ENCODE assay signal across 28 cellular contexts in genomic region chr22:35560366-35560765, GRCh38. TPM values are rescaled to one million over a fixed set of nuclear protein-coding genes. Genes with fewer than 3 reads are reported as not detected.
"Had no signal": no experiment of that assay in that cellular context is flagged by ENCODE, and none has a peak within 500 bp of the region (broad histone marks: within the 10 kb centered on the region; RNA-seq: fewer than 3 reads in every experiment).

No MANE protein-coding gene starts in this region.

- H3K36me3 ChIP-seq: brain microvascular endothelial cell, cardiac muscle cell, SJCRH30 had no signal

- H3K36me3 Mint-ChIP-seq: activated CD8-positive, alpha-beta memory T cell treated with anti-CD3 and anti-CD28 coated beads, Interleukin-2, amount 10 ng/mL, durations not matched to agents 7 days and 5 days; activated naive CD4-positive, alpha-beta T cell treated with anti-CD3 and anti-CD28 coated beads, Interleukin-2, amount 50 U/mL, for 72 hours had no signal

- H3K9me3 ChIP-seq: SJCRH30 had no signal

- H3K27ac Mint-ChIP-seq: activated CD8-positive, alpha-beta memory T cell treated with anti-CD3 and anti-CD28 coated beads, Interleukin-2, amount 10 ng/mL, durations not matched to agents 7 days and 5 days; activated naive CD4-positive, alpha-beta T cell treated with anti-CD3 and anti-CD28 coated beads, Interleukin-2, amount 50 U/mL, for 72 hours; activated naive CD8-positive, alpha-beta T cell treated with anti-CD3 and anti-CD28 coated beads, Interleukin-2, amount 50 U/mL, for 24 hours; T-helper 1 cell treated with Interleukin-12 subunit alpha and Interleukin-12 subunit beta and Interleukin-4 antibody, amounts not matched to agents 30 μg/mL and 1 μg/mL, for 36 hours had no signal

- DNase-seq: activated CD4-positive, alpha-beta T cell treated with anti-CD3 and anti-CD28 coated beads for 48 hours; activated CD4-positive, alpha-beta T cell treated with anti-CD3 and anti-CD28 coated beads, Interleukin-2, amount 50 U/mL, for 4 hours; activated CD8-positive, alpha-beta memory T cell treated with anti-CD3 and anti-CD28 coated beads, Interleukin-2, amount 10 ng/mL, durations not matched to agents 7 days and 5 days; activated effector memory CD4-positive, alpha-beta T cell treated with anti-CD3 and anti-CD28 coated beads, Interleukin-2, amount 50 U/mL, for 16 hours; activated naive CD4-positive, alpha-beta T cell treated with Interleukin-2 at 50 U/mL for 16 hours; activated naive CD8-positive, alpha-beta T cell treated with anti-CD3 and anti-CD28 coated beads, Interleukin-2, amount 50 U/mL, for 24 hours; activated T-cell treated with anti-CD3 and anti-CD28 coated beads, Interleukin-2, amount 50 U/mL, for 4 hours; amygdala; brain microvascular endothelial cell; KG1; NCI-H1048; NCI-H1417; NCI-H1930; NCI-H2107; NCI-H2171 treated with DMSO at 0.1 percent for 48 hours; NCI-H345; NCI-H510A; NCI-H526 treated with DMSO at 0.1 percent for 48 hours; NCI-H82; Right ventricle myocardium superior; SJCRH30 had no signal

- H3K4me3 ChIP-seq: cardiac muscle cell, SJCRH30 had no signal

- H3K27ac ChIP-seq: brain microvascular endothelial cell, cardiac muscle cell, RWPE1, SJCRH30 had no signal

- ATAC-seq: activated CD4-positive, CD25-positive, alpha-beta regulatory T cell treated with anti-CD3 and anti-CD28 coated beads, Interleukin-2, amount 50 U/mL, for 24 hours; activated CD8-positive, alpha-beta memory T cell treated with anti-CD3 and anti-CD28 coated beads, Interleukin-2, amount 10 ng/mL, durations not matched to agents 7 days and 5 days; activated naive CD4-positive, alpha-beta T cell treated with anti-CD3 and anti-CD28 coated beads, Interleukin-2, amount 50 U/mL, for 72 hours; activated naive CD8-positive, alpha-beta T cell treated with anti-CD3 and anti-CD28 coated beads, Interleukin-2, amount 50 U/mL, for 24 hours; activated T-cell treated with anti-CD3 and anti-CD28 coated beads, Interleukin-2, amount 50 U/mL, for 4 hours had no signal

- H3K4me3 Mint-ChIP-seq: activated CD8-positive, alpha-beta memory T cell treated with anti-CD3 and anti-CD28 coated beads, Interleukin-2, amount 10 ng/mL, durations not matched to agents 7 days and 5 days; activated naive CD8-positive, alpha-beta T cell treated with anti-CD3 and anti-CD28 coated beads, Interleukin-2, amount 50 U/mL, for 24 hours; activated T-cell treated with anti-CD3 and anti-CD28 coated beads, Interleukin-2, amount 50 U/mL, for 4 hours; T-helper 1 cell treated with Interleukin-12 subunit alpha and Interleukin-12 subunit beta and Interleukin-4 antibody, amounts not matched to agents 30 μg/mL and 1 μg/mL, for 36 hours had no signal

- H3K9me3 Mint-ChIP-seq: activated naive CD4-positive, alpha-beta T cell treated with anti-CD3 and anti-CD28 coated beads, Interleukin-2, amount 50 U/mL, for 72 hours; activated naive CD8-positive, alpha-beta T cell treated with anti-CD3 and anti-CD28 coated beads, Interleukin-2, amount 50 U/mL, for 24 hours; activated T-cell treated with anti-CD3 and anti-CD28 coated beads, Interleukin-2, amount 50 U/mL, for 4 hours had no signal

- H3K27me3 ChIP-seq: brain microvascular endothelial cell, cardiac muscle cell, SJCRH30 had no signal

- H3K4me1 ChIP-seq: SJCRH30 had no signal

RNA-seq across cellular contexts. Expression of gene RASD2, which starts 19.7 kb away (rescaled TPM):
- total RNA-seq: SJCRH30 had no signal

RNA-seq across cellular contexts. Expression of gene MB, which starts 56.8 kb away (rescaled TPM):
- total RNA-seq: LHCN-M2, OCI-LY7 had no signal
